Comparison of ENCODE assay signal across 16 cellular contexts in the genomic region with DNA sequence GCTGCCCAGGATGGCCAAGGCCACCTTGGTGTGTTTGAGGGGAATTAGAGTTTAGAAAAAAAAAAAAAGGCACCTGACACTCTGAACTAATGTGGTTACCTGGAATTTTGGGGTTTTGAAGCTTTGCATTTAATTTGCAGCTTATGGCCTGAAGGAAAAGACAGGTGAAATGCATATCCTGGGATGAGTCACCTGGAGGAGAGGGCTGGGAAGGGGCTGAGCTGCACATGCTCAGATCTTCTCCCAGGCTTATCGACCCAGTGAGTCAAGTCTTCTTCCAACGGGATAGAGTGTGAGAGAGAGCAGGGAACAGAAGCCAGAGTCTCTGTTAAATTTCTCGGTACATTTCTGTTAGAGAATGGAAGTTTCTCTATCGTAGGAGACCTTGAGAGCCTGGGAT. TPM values are rescaled to one million over a fixed set of nuclear protein-coding genes. Genes with fewer than 3 reads are reported as not detected.
DNase-seq lines count a peak whose midpoint lies in the region; ATAC-seq and TF ChIP-seq lines count a peak whose summit lies in the region.
"Had no signal": no experiment of that assay in that cellular context is flagged by ENCODE, and none has a peak within 500 bp of the region (broad histone marks: within the 10 kb centered on the region; RNA-seq: fewer than 3 reads in every experiment).

No MANE protein-coding gene starts in this region.

- H4K12ac ChIP-seq in trophoblast cell (ENCODE audit: low read depth, low read length), result no peak overlapping the region

- H3K79me2 ChIP-seq in trophoblast cell (ENCODE audit: control insufficient read depth, insufficient read depth, low read length, poor library complexity), result no peaks in the 10 kb centered on the region

- no peak overlapping the region for H3K4me2 ChIP-seq in trophoblast cell (ENCODE audit: low read length)

- no peak overlapping the region for H2AK5ac ChIP-seq in trophoblast cell (ENCODE audit: low read length)

- TF ChIP-seq CTCF in RWPE1 (conservative IDR thresholded peaks at IDR 0.05; ENCODE audit: low read depth), result no peak
- TF ChIP-seq CTCF in epithelial cell of esophagus (IDR thresholded peaks at IDR 0.05; ENCODE audit: insufficient read depth, low read depth, low read length, missing control alignments), result no peak
- TF ChIP-seq CTCF in tibial nerve (IDR thresholded peaks at IDR 0.05), result no peak

- H3K18ac ChIP-seq in trophoblast cell (ENCODE audit: low read length), result no peak overlapping the region

- H3K23ac ChIP-seq in trophoblast cell (ENCODE audit: low read length), result no peak overlapping the region

- CTCF ChIA-PET in RWPE1 (lab: Yijun Ruan, JAX), result interaction anchor here (0.6 to 0.8 kb wide), 2 partner anchors 13 to 91 kb away, joined by 3 read pairs; no protein-coding TSS in a partner anchor

- H3K36me3 ChIP-seq in trophoblast cell (ENCODE audit: control insufficient read depth in 1 of 2, insufficient read depth in 2 of 2, low read length in 2 of 2) (no peaks in the 10 kb centered on the region), tibial nerve (no peaks in the 10 kb centered on the region)
- H3K36me3 ChIP-seq: BE2C, Peyer's patch had no signal

- no peak overlapping the region for H2AFZ ChIP-seq in trophoblast cell (ENCODE audit: insufficient read depth, low read length, poor library complexity)

- H3K4me1 ChIP-seq in trophoblast cell (ENCODE audit: control insufficient read depth in 1 of 2, insufficient read depth in 2 of 2, low read length in 2 of 2), result no peaks in the 10 kb centered on the region
- H3K4me1 ChIP-seq in tibial nerve, result no peaks in the 10 kb centered on the region
- H3K4me1 ChIP-seq: BE2C, Peyer's patch had no signal

- H3K9me3 ChIP-seq in trophoblast cell (ENCODE audit: insufficient read depth, low read depth, low read length) (no peaks in the 10 kb centered on the region), tibial nerve (no peaks in the 10 kb centered on the region)
- H3K9me3 ChIP-seq: BE2C, Peyer's patch had no signal

- H3K4ac ChIP-seq in trophoblast cell (ENCODE audit: low read depth, low read length), result no peak overlapping the region

- H2BK120ac ChIP-seq in trophoblast cell (ENCODE audit: insufficient read depth, low read length, poor library complexity), result no peak overlapping the region

- no peak for TF ChIP-seq EP300 in tibial nerve (IDR thresholded peaks at IDR 0.05)

- ATAC-seq in GM21717 (IDR thresholded peaks at IDR 0.05; ENCODE audit: unreplicated experiment), result no peak

- no peak overlapping the region for H3K14ac ChIP-seq in trophoblast cell (ENCODE audit: low read length)

- no CpG with 5 or more reads among the region's 4 CpGs for WGBS in trophoblast cell (ENCODE audit: extremely low coverage, insufficient coverage, insufficient read length)
- WGBS in tibial nerve, 2 donors, result 79 to 86% methylated on average over 4 of the region's 4 CpGs

- H2BK12ac ChIP-seq in trophoblast cell (ENCODE audit: low read length), result no peak overlapping the region

- H3K27ac ChIP-seq in RWPE1 (no peak overlapping the region), trophoblast cell (ENCODE audit: low read depth, low read length) (no peak overlapping the region), tibial nerve (no peak overlapping the region)
- H3K27ac ChIP-seq: Peyer's patch had no signal

- peak; percentile 50 for DNase-seq in HT1080 (ENCODE audit: low read depth)
- peak; percentile 58 for DNase-seq in RWPE1 (ENCODE audit: low spot score)
- peak; percentile 84 for DNase-seq in epithelial cell of esophagus (ENCODE audit: low read depth)
- DNase-seq in trophoblast cell, result peak; percentile 33 to 46
- no peak for DNase-seq in tibial nerve (ENCODE audit: low spot score in 2 of 2)
- no peak for DNase-seq in SKM-1 (lab: John Stamatoyannopoulos, UW; ENCODE audit: unreplicated experiment)
- DNase-seq: BE2C; CD4-positive, alpha-beta memory T cell; H9; NCI-H1092; NCI-H187; NCI-H446 treated with DMSO at 0.1 percent for 48 hours; NCI-H774; Peyer's patch; SIG-M5 had no signal

- no peak overlapping the region for H4K91ac ChIP-seq in trophoblast cell (ENCODE audit: low read depth, low read length)

- no peak for TF ChIP-seq POLR2A in tibial nerve (IDR thresholded peaks at IDR 0.05)

- no peak overlapping the region for H2BK5ac ChIP-seq in trophoblast cell (ENCODE audit: low read depth, low read length, poor library complexity)

- no peaks in the 10 kb centered on the region for H3K79me1 ChIP-seq in trophoblast cell (ENCODE audit: low read length)

- H3K4me3 ChIP-seq in epithelial cell of esophagus (ENCODE audit: low read length), result no peak overlapping the region
- H3K4me3 ChIP-seq in trophoblast cell (ENCODE audit: low read depth, low read length), result no peak overlapping the region
- H3K4me3 ChIP-seq in tibial nerve, result no peak overlapping the region
- H3K4me3 ChIP-seq: Peyer's patch had no signal

- no peak overlapping the region for H4K8ac ChIP-seq in trophoblast cell (ENCODE audit: low read depth, low read length)

- H3K27me3 ChIP-seq in trophoblast cell (ENCODE audit: insufficient read depth, low read length) (no peaks in the 10 kb centered on the region), tibial nerve (no peaks in the 10 kb centered on the region)
- H3K27me3 ChIP-seq: BE2C, Peyer's patch had no signal

- no peak overlapping the region for H3K9ac ChIP-seq in trophoblast cell (ENCODE audit: low read length)

- POLR2A ChIA-PET in RWPE1 (lab: Yijun Ruan, JAX; ENCODE audit: low non-redundant PET), result no interaction called here

RNA-seq across cellular contexts. Expression of a gene that starts 29.7 kb away (rescaled TPM):
- 1.0 TPM in 1 of 2 replicates, not detected in the other for total RNA-seq in HT1080 (2014; rRNA removed; shearing (Covaris generic))
- 0.31 and 0.42 TPM in 2 replicates for polyA plus RNA-seq in HT1080 (2015; cell fraction: cytosol; rRNA removed)
- not detected in 2 replicates for polyA plus RNA-seq in HT1080 (2015; cell fraction: nucleus; rRNA removed)
- polyA plus RNA-seq in trophoblast cell (2013), result 3.3 and 3.5 TPM in 2 replicates
- 10 to 100 TPM; 25.3 to 41.4 (median 33.1) TPM for total RNA-seq in tibial nerve
- total RNA-seq: H9 had no signal

Comparison
In these comparisons a context has a peak if more than half of its experiments do, and no peak if none do; other contexts are left out.
1. DNase-seq: peak in HT1080 (single experiment), RWPE1 (single experiment), epithelial cell of esophagus (single experiment) and trophoblast cell (2 of 2); none in tibial nerve (0 of 2) and SKM-1 (single experiment).
2. RNA of a gene that starts 29.7 kb away (total RNA-seq): 25.3 to 41.4 TPM in tibial nerve; 1.0 TPM in HT1080; every median in the first group is over 10 times any median in the second.